In genomic region chr11:75565916-75566762, GRCh38 we compare ENCODE assay signal across 13 cellular contexts. TPM values are rescaled to one million over a fixed set of nuclear protein-coding genes. Genes with fewer than 3 reads are reported as not detected.
DNase-seq lines count a peak whose midpoint lies in the region; FAIRE-seq and TF ChIP-seq lines count a peak whose summit lies in the region.
"Had no signal": no experiment of that assay in that cellular context is flagged by ENCODE, and none has a peak within 500 bp of the region (broad histone marks: within the 10 kb centered on the region; RNA-seq: fewer than 3 reads in every experiment).

No MANE protein-coding gene starts in this region.

- DNase-seq in activated CD4-positive, alpha-beta T cell treated with anti-CD3 and anti-CD28 coated beads, Interleukin-2, amount 10 ng/mL, durations not matched to agents 24 days and 14 days: no peak
- DNase-seq in activated CD4-positive, alpha-beta T cell treated with anti-CD3 and anti-CD28 coated beads, Interleukin-2, amount 10 ng/mL, durations not matched to agents 7 days and 5 days: no peak
- DNase-seq in astrocyte of the spinal cord (ENCODE audit: low read depth, low spot score) (no peak), keratinocyte (ENCODE audit: low read depth, low spot score) (no peak), suprapubic skin (ENCODE audit: low spot score in 2 of 2) (no peak), 8988T (no peak), retina (no peak), COLO829 (ENCODE audit: low spot score) (no peak)
- DNase-seq: NCI-H1436; SIG-M5; small intestine; stimulated activated naive CD4-positive, alpha-beta T cell had no signal

- H3K27ac ChIP-seq in keratinocyte (ENCODE audit: control insufficient read depth, insufficient read depth, low read length) (no peak overlapping the region), suprapubic skin (peak overlapping the region; percentile 25)

- TF ChIP-seq EP300 in suprapubic skin (IDR thresholded peaks at IDR 0.05): no peak

- intact Hi-C loops in activated CD4-positive, alpha-beta T cell treated with anti-CD3 and anti-CD28 coated beads, Interleukin-2, amount 10 ng/mL, durations not matched to agents 24 days and 14 days (cut with micrococcal nuclease): no loop called here

- FAIRE-seq in keratinocyte (lab: Jason Lieb, UNC): no peak
- FAIRE-seq: islet of Langerhans, small intestine had no signal

- TF ChIP-seq CTCF in astrocyte of the spinal cord (IDR thresholded peaks at IDR 0.05; ENCODE audit: low read depth, low read length): no peak
- no peak for TF ChIP-seq CTCF in keratinocyte (optimal IDR thresholded peaks at IDR 0.05 in 1 of 3, IDR thresholded peaks at IDR 0.05 in 1 of 3, conservative IDR thresholded peaks at IDR 0.05 in 1 of 3; ENCODE audit: extremely low read depth in 1 of 3, insufficient read depth in 2 of 3, low read length in 3 of 3)
- TF ChIP-seq CTCF in suprapubic skin (IDR thresholded peaks at IDR 0.05): no peak

- no peak overlapping the region for H3K4me3 Mint-ChIP-seq in activated CD4-positive, alpha-beta T cell treated with anti-CD3 and anti-CD28 coated beads, Interleukin-2, amount 10 ng/mL, durations not matched to agents 24 days and 14 days
- no peak overlapping the region for H3K4me3 Mint-ChIP-seq in activated CD4-positive, alpha-beta T cell treated with anti-CD3 and anti-CD28 coated beads, Interleukin-2, amount 10 ng/mL, durations not matched to agents 7 days and 5 days

- H3K27ac Mint-ChIP-seq in activated CD4-positive, alpha-beta T cell treated with anti-CD3 and anti-CD28 coated beads, Interleukin-2, amount 10 ng/mL, durations not matched to agents 24 days and 14 days: peak overlapping the region; percentile 26
- H3K27ac Mint-ChIP-seq in activated CD4-positive, alpha-beta T cell treated with anti-CD3 and anti-CD28 coated beads, Interleukin-2, amount 10 ng/mL, durations not matched to agents 7 days and 5 days: no peak overlapping the region

- no peaks in the 10 kb centered on the region for H3K9me3 ChIP-seq in keratinocyte (ENCODE audit: control insufficient read depth, low read depth, low read length)
- no peaks in the 10 kb centered on the region for H3K9me3 ChIP-seq in suprapubic skin

- peaks cover 14% of the 10 kb centered on the region for H3K36me3 Mint-ChIP-seq in activated CD4-positive, alpha-beta T cell treated with anti-CD3 and anti-CD28 coated beads, Interleukin-2, amount 10 ng/mL, durations not matched to agents 24 days and 14 days (ENCODE audit: low read depth)
- peaks cover 3% of the 10 kb centered on the region for H3K36me3 Mint-ChIP-seq in activated CD4-positive, alpha-beta T cell treated with anti-CD3 and anti-CD28 coated beads, Interleukin-2, amount 10 ng/mL, durations not matched to agents 7 days and 5 days (ENCODE audit: low read depth)

- H3K4me1 Mint-ChIP-seq in activated CD4-positive, alpha-beta T cell treated with anti-CD3 and anti-CD28 coated beads, Interleukin-2, amount 10 ng/mL, durations not matched to agents 24 days and 14 days: peaks cover 16% of the 10 kb centered on the region
- H3K4me1 Mint-ChIP-seq in activated CD4-positive, alpha-beta T cell treated with anti-CD3 and anti-CD28 coated beads, Interleukin-2, amount 10 ng/mL, durations not matched to agents 7 days and 5 days: peaks cover 40% of the 10 kb centered on the region

- CTCF ChIA-PET in activated CD4-positive, alpha-beta T cell treated with anti-CD3 and anti-CD28 coated beads, Interleukin-2, amount 10 ng/mL, durations not matched to agents 7 days and 5 days (lab: Charles Lee): interaction anchor here (0.6 to 4.4 kb wide), 5 partner anchors 10 to 316 kb away, joined by 3 to 21 read pairs (median 4); no protein-coding TSS in a partner anchor

- peak overlapping the region; percentile 4 for H3K4me3 ChIP-seq in astrocyte of the spinal cord (ENCODE audit: low read depth, low read length)
- no peak overlapping the region for H3K4me3 ChIP-seq in keratinocyte (ENCODE audit: control insufficient read depth in 2 of 3, extremely low read depth in 1 of 3, insufficient read depth in 2 of 3, low read depth in 1 of 3, low read length in 3 of 3)
- no peak overlapping the region for H3K4me3 ChIP-seq in suprapubic skin

- H3K4me2 ChIP-seq in keratinocyte (ENCODE audit: control insufficient read depth, extremely low read depth, insufficient read depth, low read depth, low read length): peak overlapping the region; percentile 95

- POLR2A ChIA-PET in activated CD4-positive, alpha-beta T cell treated with anti-CD3 and anti-CD28 coated beads, Interleukin-2, amount 10 ng/mL, durations not matched to agents 7 days and 5 days (lab: Charles Lee): no interaction called here

- 73% methylated on average over 39 of the region's 43 CpGs for WGBS in suprapubic skin

- peaks cover 4% of the 10 kb centered on the region for H3K9me1 ChIP-seq in keratinocyte (ENCODE audit: control insufficient read depth, extremely low read depth, insufficient read depth, low read length)

- no peak overlapping the region for H2AFZ ChIP-seq in keratinocyte (ENCODE audit: control insufficient read depth, low read length)

- peaks cover 25% of the 10 kb centered on the region for H4K20me1 ChIP-seq in keratinocyte (ENCODE audit: control insufficient read depth, extremely low read depth, insufficient read depth, low read length)

- no peaks in the 10 kb centered on the region for H3K27me3 ChIP-seq in keratinocyte (ENCODE audit: control insufficient read depth, extremely low read depth, insufficient read depth, low read length)
- H3K27me3 ChIP-seq in suprapubic skin: no peaks in the 10 kb centered on the region

- in situ Hi-C loops in astrocyte of the spinal cord (cut with HindIII; ENCODE audit: low sequenced_read_pairs): no loop called here

- H3K9me3 Mint-ChIP-seq in activated CD4-positive, alpha-beta T cell treated with anti-CD3 and anti-CD28 coated beads, Interleukin-2, amount 10 ng/mL, durations not matched to agents 24 days and 14 days: no peaks in the 10 kb centered on the region
- no peaks in the 10 kb centered on the region for H3K9me3 Mint-ChIP-seq in activated CD4-positive, alpha-beta T cell treated with anti-CD3 and anti-CD28 coated beads, Interleukin-2, amount 10 ng/mL, durations not matched to agents 7 days and 5 days

- no peak overlapping the region for H3K9ac ChIP-seq in keratinocyte (ENCODE audit: control insufficient read depth, extremely low read depth, insufficient read depth, low read length)

- dilution Hi-C loops in keratinocyte (cut with MboI; ENCODE audit: extremely low pct_ligation_motif_present, low sequenced_read_pairs): no loop called here

- H3K27me3 Mint-ChIP-seq in activated CD4-positive, alpha-beta T cell treated with anti-CD3 and anti-CD28 coated beads, Interleukin-2, amount 10 ng/mL, durations not matched to agents 24 days and 14 days: no peaks in the 10 kb centered on the region
- H3K27me3 Mint-ChIP-seq in activated CD4-positive, alpha-beta T cell treated with anti-CD3 and anti-CD28 coated beads, Interleukin-2, amount 10 ng/mL, durations not matched to agents 7 days and 5 days: no peaks in the 10 kb centered on the region

- H3K79me2 ChIP-seq in keratinocyte (ENCODE audit: control insufficient read depth, insufficient read depth, low read length): peaks cover 68% of the 10 kb centered on the region

- H3K4me1 ChIP-seq in keratinocyte (ENCODE audit: control insufficient read depth, extremely low read depth, insufficient read depth, low read length) (peaks cover 33% of the 10 kb centered on the region), suprapubic skin (peaks cover 62% of the 10 kb centered on the region)

- TF ChIP-seq POLR2A in suprapubic skin (IDR thresholded peaks at IDR 0.05): no peak

- H3K36me3 ChIP-seq in keratinocyte (ENCODE audit: control insufficient read depth in 2 of 2, extremely low read depth in 1 of 2, insufficient read depth in 2 of 2, low read length in 2 of 2) (peaks cover 38 to 52% of the 10 kb centered on the region in 2 experiments), suprapubic skin (peaks cover 49% of the 10 kb centered on the region)

RNA-seq across cellular contexts. Expression of gene SERPINH1, which starts 4.1 kb away (rescaled TPM):
- 29.6 and 30.3 TPM in 2 replicates for total RNA-seq in activated CD4-positive, alpha-beta T cell treated with anti-CD3 and anti-CD28 coated beads, Interleukin-2, amount 10 ng/mL, durations not matched to agents 24 days and 14 days
- total RNA-seq in activated CD4-positive, alpha-beta T cell treated with anti-CD3 and anti-CD28 coated beads, Interleukin-2, amount 10 ng/mL, durations not matched to agents 7 days and 5 days: 10 to 100 TPM; 11.3 to 11.9 TPM
- 131 to 152 TPM (median 136 TPM) in 3 replicates for polyA plus RNA-seq in keratinocyte
- 21.2 TPM for polyA plus RNA-seq in keratinocyte (2011; ENCODE audit: low read depth)
- polyA plus RNA-seq in keratinocyte (2011; cell fraction: cytosol; rRNA removed): 55.7 and 96.8 TPM in 2 replicates
- 222 and 300 TPM in 2 replicates for polyA plus RNA-seq in keratinocyte (2011; cell fraction: nucleus; rRNA removed)
- 44.1 and 204 TPM in 2 replicates for polyA plus RNA-seq in keratinocyte (2012; ENCODE audit: low replicate concordance)
- 94.3 to 326 TPM (median 110 TPM) in 3 replicates for polyA minus RNA-seq in keratinocyte
- 352 TPM for polyA minus RNA-seq in keratinocyte (2011; cell fraction: cytosol; rRNA and poly(A)+ RNA removed)
- 249 and 254 TPM in 2 replicates for polyA minus RNA-seq in keratinocyte (2011; cell fraction: nucleus; rRNA and poly(A)+ RNA removed)
- total RNA-seq in suprapubic skin: 100 to 1,000 TPM in 2 of 4 donors, 10 to 100 TPM in 2; 56.9 to 111 (median 95.5) TPM

RNA-seq across cellular contexts. Expression of gene GDPD5, which starts 40.4 kb away (rescaled TPM):
- total RNA-seq in activated CD4-positive, alpha-beta T cell treated with anti-CD3 and anti-CD28 coated beads, Interleukin-2, amount 10 ng/mL, durations not matched to agents 24 days and 14 days: 13.4 and 14.5 TPM in 2 replicates
- 10 to 100 TPM; 55.8 to 62.3 TPM for total RNA-seq in activated CD4-positive, alpha-beta T cell treated with anti-CD3 and anti-CD28 coated beads, Interleukin-2, amount 10 ng/mL, durations not matched to agents 7 days and 5 days
- polyA plus RNA-seq in keratinocyte: 2.1 to 4.0 TPM (median 3.1 TPM) in 3 replicates
- 0.45 TPM for polyA plus RNA-seq in keratinocyte (2011; ENCODE audit: low read depth)
- 1.7 and 2.9 TPM in 2 replicates for polyA plus RNA-seq in keratinocyte (2011; cell fraction: cytosol; rRNA removed)
- polyA plus RNA-seq in keratinocyte (2011; cell fraction: nucleus; rRNA removed): 9.3 and 14.4 TPM in 2 replicates
- 0.83 and 6.4 TPM in 2 replicates for polyA plus RNA-seq in keratinocyte (2012; ENCODE audit: low replicate concordance)
- polyA minus RNA-seq in keratinocyte: 5.0 to 24.4 TPM (median 6.7 TPM) in 3 replicates
- polyA minus RNA-seq in keratinocyte (2011; cell fraction: cytosol; rRNA and poly(A)+ RNA removed): 8.6 TPM
- 9.1 and 13.0 TPM in 2 replicates for polyA minus RNA-seq in keratinocyte (2011; cell fraction: nucleus; rRNA and poly(A)+ RNA removed)
- total RNA-seq in suprapubic skin: 10 to 100 TPM in 1 of 4 donors, 1 to 10 TPM in 3; 2.3 to 13.4 (median 5.4) TPM
